ENCODE assay signal across 8 cellular contexts in the genomic region with DNA sequence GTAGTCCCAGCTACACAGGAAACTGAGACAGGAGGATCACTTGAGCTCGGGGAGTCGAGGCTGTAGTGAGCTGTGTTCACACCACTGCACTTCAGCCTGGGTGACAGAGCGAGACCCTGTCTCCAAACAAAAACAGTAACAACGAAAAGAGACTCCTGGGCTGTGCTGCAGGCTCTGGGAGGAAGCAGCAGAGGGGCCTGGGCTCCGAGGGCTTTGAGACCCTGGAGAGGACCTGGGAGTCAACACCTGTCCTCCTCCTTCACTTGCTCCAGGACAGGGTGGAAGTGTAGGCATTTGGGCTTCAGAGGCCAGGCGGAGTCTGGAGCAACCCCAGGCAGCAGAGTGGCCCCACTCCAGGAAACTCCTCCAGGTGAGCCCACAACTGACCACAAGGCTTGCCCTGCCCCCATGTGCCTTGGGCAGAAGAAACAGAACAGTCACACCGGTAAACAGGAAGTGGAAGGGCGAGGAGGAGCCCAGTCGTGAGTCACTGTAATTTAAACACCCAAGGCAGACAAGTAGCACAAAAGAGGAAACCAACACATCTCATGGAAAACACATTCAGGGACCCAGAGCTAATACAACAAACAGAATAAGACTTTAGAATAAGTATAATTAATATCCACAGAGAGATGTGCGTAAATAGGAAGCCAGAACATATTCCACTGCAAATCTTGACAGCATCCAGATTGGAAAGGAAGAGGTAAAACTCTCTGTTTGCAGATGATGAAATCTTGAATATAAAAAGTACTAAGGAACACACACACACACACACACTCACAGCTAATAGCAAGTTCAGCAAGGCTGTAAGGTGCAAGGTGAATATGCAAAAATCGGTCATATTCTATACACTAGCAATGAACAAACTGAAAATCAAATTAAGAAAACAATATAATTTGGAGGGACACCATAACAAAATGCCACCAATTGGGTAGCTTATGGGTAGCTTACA. TPM values are rescaled to one million over a fixed set of nuclear protein-coding genes. Genes with fewer than 3 reads are reported as not detected.
DNase-seq lines count a peak whose midpoint lies in the region; ATAC-seq and TF ChIP-seq lines count a peak whose summit lies in the region.

No MANE protein-coding gene starts in this region.

- H3F3A ChIP-seq in SK-N-SH (replicated peaks; ENCODE audit: insufficient read depth) = no peaks in the 10 kb centered on the region

- H3K4me1 ChIP-seq in OCI-LY3 (ENCODE audit: low read length) (0 out of 2 replicates have a peak, but pooled peaks cover 2% of the 10 kb centered on the region), neutrophil (ENCODE audit: control insufficient read depth in 1 of 2, insufficient read depth in 1 of 2, low read depth in 1 of 2, low read length in 1 of 2) (peaks cover 47 to 57% of the 10 kb centered on the region in 2 experiments), SK-N-SH (ENCODE audit: control insufficient read depth in 1 of 2, insufficient read depth in 2 of 2, low read depth in 1 of 2, low read length in 1 of 2) (no peaks in the 10 kb centered on the region)

- H3K9me3 ChIP-seq in OCI-LY3 (ENCODE audit: insufficient read depth, low read length) = no peaks in the 10 kb centered on the region
- H3K9me3 ChIP-seq in neutrophil = no peaks in the 10 kb centered on the region
- no peaks in the 10 kb centered on the region for H3K9me3 ChIP-seq in SK-N-SH

- peaks cover 26% of the 10 kb centered on the region for H3K4me1 Mint-ChIP-seq in activated naive CD4-positive, alpha-beta T cell treated with anti-CD3 and anti-CD28 coated beads for 36 hours (ENCODE audit: low read depth)

- H3K4me3 Mint-ChIP-seq in activated naive CD4-positive, alpha-beta T cell treated with anti-CD3 and anti-CD28 coated beads for 36 hours = no peak overlapping the region

- H3K79me2 ChIP-seq in OCI-LY3 (ENCODE audit: low read length) (no peaks in the 10 kb centered on the region), SK-N-SH (ENCODE audit: insufficient read depth) (no peaks in the 10 kb centered on the region)

- H3K36me3 Mint-ChIP-seq in activated naive CD4-positive, alpha-beta T cell treated with anti-CD3 and anti-CD28 coated beads for 36 hours (ENCODE audit: low read depth) = no peaks in the 10 kb centered on the region

- no peaks in the 10 kb centered on the region for H3K9me3 Mint-ChIP-seq in activated naive CD4-positive, alpha-beta T cell treated with anti-CD3 and anti-CD28 coated beads for 36 hours

- no peak for TF ChIP-seq RAD21 in SK-N-SH (IDR thresholded peaks at IDR 0.05; ENCODE audit: low read length)

- TF ChIP-seq EP300 in SK-N-SH (IDR thresholded peaks at IDR 0.05; ENCODE audit: borderline replicate concordance in 1 of 2, low read depth in 1 of 2, low read length in 1 of 2) = no peak

- POLR2A ChIA-PET in SK-N-SH (lab: Yijun Ruan, JAX) = no interaction called here

- peak; percentile 68 for DNase-seq in activated naive CD4-positive, alpha-beta T cell treated with anti-CD3 and anti-CD28 coated beads for 36 hours
- no peak for DNase-seq in NCI-H510A (lab: John Stamatoyannopoulos, UW)
- DNase-seq in SK-N-SH = no peak
- no peak for DNase-seq in DMS114 treated with DMSO at 0.1 percent for 48 hours (lab: John Stamatoyannopoulos, UW; ENCODE audit: unreplicated experiment)

- no peak overlapping the region for H3K27ac ChIP-seq in OCI-LY3 (ENCODE audit: low read length)
- peak overlapping the region; percentile 96 for H3K27ac ChIP-seq in neutrophil
- no peak overlapping the region for H3K27ac ChIP-seq in SK-N-SH (ENCODE audit: low read depth in 2 of 2, low read length in 1 of 2)

- H3K4me3 ChIP-seq in OCI-LY3 (ENCODE audit: low read length) (no peak overlapping the region), neutrophil (ENCODE audit: low read depth in 1 of 2, low read length in 1 of 2) (peak overlapping the region; percentile 40 to 54), SK-N-SH (ENCODE audit: low read depth in 2 of 2, low read length in 1 of 2) (no peak overlapping the region)

- TF ChIP-seq CTCF in OCI-LY3 (IDR thresholded peaks at IDR 0.05; ENCODE audit: low read depth, low read length) (no peak), neutrophil (IDR thresholded peaks at IDR 0.05) (peak; percentile 46), SK-N-SH (IDR thresholded peaks at IDR 0.05) (no peak)

- H3K27ac Mint-ChIP-seq in activated naive CD4-positive, alpha-beta T cell treated with anti-CD3 and anti-CD28 coated beads for 36 hours = peak overlapping the region; percentile 9

- H3K27me3 Mint-ChIP-seq in activated naive CD4-positive, alpha-beta T cell treated with anti-CD3 and anti-CD28 coated beads for 36 hours (ENCODE audit: low read depth) = peaks cover 2% of the 10 kb centered on the region

- no peak overlapping the region for H3K9ac ChIP-seq in OCI-LY3 (ENCODE audit: low read length)
- H3K9ac ChIP-seq in SK-N-SH = no peak overlapping the region

- CTCF ChIA-PET in activated naive CD4-positive, alpha-beta T cell treated with anti-CD3 and anti-CD28 coated beads for 36 hours (lab: Charles Lee) = interaction anchor here (0.6 to 2.9 kb wide), 4 partner anchors 49 to 133 kb away, joined by 3 to 16 read pairs (median 6); no protein-coding TSS in a partner anchor
- CTCF ChIA-PET in SK-N-SH (lab: Yijun Ruan, JAX) = interaction anchor here (0.7 kb wide), 1 partner anchor 22 kb away, joined by 3 read pairs; no protein-coding TSS in a partner anchor

- H3K4me2 ChIP-seq in OCI-LY3 (ENCODE audit: low read length) (no peak overlapping the region), SK-N-SH (no peak overlapping the region)

- H3K36me3 ChIP-seq in OCI-LY3 (replicated peaks; ENCODE audit: low read depth, low read length) (no peaks in the 10 kb centered on the region), neutrophil (no peaks in the 10 kb centered on the region), SK-N-SH (replicated peaks in 1 of 2; ENCODE audit: control insufficient read depth in 1 of 2, insufficient read depth in 2 of 2, low read length in 1 of 2) (no peaks in the 10 kb centered on the region)

- H4K20me1 ChIP-seq in OCI-LY3 (ENCODE audit: insufficient read depth, low read length) (no peaks in the 10 kb centered on the region), SK-N-SH (ENCODE audit: insufficient read depth) (no peaks in the 10 kb centered on the region)

- no peaks in the 10 kb centered on the region for H3K27me3 ChIP-seq in OCI-LY3 (ENCODE audit: low read depth, low read length)
- peaks cover 14% of the 10 kb centered on the region for H3K27me3 ChIP-seq in neutrophil
- peaks cover 8% of the 10 kb centered on the region; the same call in 1 of the 2 replicates for H3K27me3 ChIP-seq in SK-N-SH (ENCODE audit: insufficient read depth)

- 46% methylated on average over 11 of the region's 11 CpGs for WGBS in SK-N-SH (ENCODE audit: low lambda C conversion rate)

- intact Hi-C loops in activated naive CD4-positive, alpha-beta T cell treated with anti-CD3 and anti-CD28 coated beads for 36 hours (cut with micrococcal nuclease) = no loop called here

- H2AFZ ChIP-seq in OCI-LY3 (ENCODE audit: low read depth, low read length) (peak overlapping the region; percentile 18; the same call in 1 of the 2 replicates), SK-N-SH (ENCODE audit: low read depth) (no peak overlapping the region)

- peak; percentile 90 for ATAC-seq in GM18511 (IDR thresholded peaks at IDR 0.05; ENCODE audit: unreplicated experiment)
- ATAC-seq in HG02759 (IDR thresholded peaks at IDR 0.05; ENCODE audit: unreplicated experiment) = peak; percentile 71

- no peaks in the 10 kb centered on the region for H3K9me2 ChIP-seq in SK-N-SH

TF ChIP-seq in SK-N-SH, 30 proteins besides CTCF, POLR2A, EP300 and RAD21 (continues in another document):
- no peak for TF ChIP-seq RXRA (IDR thresholded peaks at IDR 0.05; ENCODE audit: borderline replicate concordance, low read depth)
- TF ChIP-seq RCOR1 (IDR thresholded peaks at IDR 0.05; ENCODE audit: low read length) = no peak
- TF ChIP-seq POLR2AphosphoS5 (IDR thresholded peaks at IDR 0.05; ENCODE audit: low read depth, low read length) = no peak
- TF ChIP-seq CHD2 (IDR thresholded peaks at IDR 0.05; ENCODE audit: low read length, partially characterized antibody) = no peak
- no peak for TF ChIP-seq FOXM1 (IDR thresholded peaks at IDR 0.05; ENCODE audit: low read depth)
- TF ChIP-seq MEF2A (IDR thresholded peaks at IDR 0.05; ENCODE audit: borderline replicate concordance, low read depth) = no peak
- no peak for TF ChIP-seq NFIC (IDR thresholded peaks at IDR 0.05; ENCODE audit: borderline replicate concordance)
- TF ChIP-seq FOXJ3 (CRISPR knock-in tag; IDR thresholded peaks at IDR 0.05) = no peak
- TF ChIP-seq GATA2 (CRISPR knock-in tag; IDR thresholded peaks at IDR 0.05) = no peak
- TF ChIP-seq ZBTB33 (IDR thresholded peaks at IDR 0.05; ENCODE audit: borderline replicate concordance, low read depth) = no peak
- TF ChIP-seq GABPA (IDR thresholded peaks at IDR 0.05; ENCODE audit: low read depth) = no peak
- TF ChIP-seq IRF3 (IDR thresholded peaks at IDR 0.05; ENCODE audit: low read depth, low read length) = no peak

RNA-seq across cellular contexts. Expression of gene RASGEF1A, which starts 20.5 kb away (rescaled TPM):
- not detected for total RNA-seq in activated naive CD4-positive, alpha-beta T cell treated with anti-CD3 and anti-CD28 coated beads for 36 hours
- not detected in 2 replicates for polyA plus RNA-seq in SK-N-SH (2012; rRNA removed)
- polyA plus RNA-seq in SK-N-SH (2012; cell fraction: cytosol; rRNA removed) = 0.01 TPM in 1 of 2 replicates, not detected in the other
- not detected in 2 replicates for polyA plus RNA-seq in SK-N-SH (2012; cell fraction: nucleus; rRNA removed)

Comparison
In these comparisons a context has a peak if more than half of its experiments do, and no peak if none do; other contexts are left out.
1. H3K4me3 ChIP-seq: peak in neutrophil (2 of 2); none in OCI-LY3 (single experiment) and SK-N-SH (0 of 2).